Comparison of ENCODE assay signal across 8 cellular contexts in the genomic region with DNA sequence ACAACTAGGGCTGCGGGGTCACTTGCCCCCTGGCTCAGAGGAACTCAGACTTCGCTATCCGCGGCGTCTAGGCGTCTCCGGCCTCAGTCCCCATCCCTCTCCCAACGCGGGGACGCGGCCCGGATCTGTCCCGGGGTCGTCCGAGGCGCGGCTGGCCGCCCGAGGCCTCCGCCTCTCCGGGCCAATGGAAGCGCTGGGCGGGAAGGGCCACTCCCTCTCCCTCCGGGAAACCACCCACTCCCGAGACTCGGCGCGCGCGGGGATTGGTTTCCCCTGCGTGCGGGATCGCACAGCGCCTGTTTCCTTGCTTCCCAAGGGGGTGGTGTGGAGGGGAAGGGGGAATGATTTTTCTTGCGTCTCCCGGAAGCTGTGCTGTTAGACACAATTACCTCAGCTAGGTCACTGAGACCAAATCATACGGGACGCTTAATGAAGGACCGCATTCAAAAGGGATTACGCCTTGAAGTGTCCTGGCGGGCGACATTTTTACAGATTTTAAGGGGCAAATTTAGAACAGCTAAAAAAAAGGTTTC. TPM values are rescaled to one million over a fixed set of nuclear protein-coding genes. Genes with fewer than 3 reads are reported as not detected.
DNase-seq lines count a peak whose midpoint lies in the region; ATAC-seq and TF ChIP-seq lines count a peak whose summit lies in the region.

No MANE protein-coding gene starts in this region.

- H3K4me1 Mint-ChIP-seq in CD8-positive, alpha-beta memory T cell: peaks cover 25 to 36% (median 33%) of the 10 kb centered on the region in 3 donors
- H3K4me1 Mint-ChIP-seq in GM23338: peaks cover 14% of the 10 kb centered on the region
- H3K4me1 Mint-ChIP-seq in activated CD8-positive, alpha-beta T cell treated with anti-CD3 and anti-CD28 coated beads for 36 hours (ENCODE audit: low read depth): peaks cover 30% of the 10 kb centered on the region
- peaks cover 17 to 26% (median 22%) of the 10 kb centered on the region in 4 donors for H3K4me1 Mint-ChIP-seq in naive thymus-derived CD8-positive, alpha-beta T cell

- H3K36me3 Mint-ChIP-seq in CD8-positive, alpha-beta memory T cell: peaks cover 0 to 4% (median 0%) of the 10 kb centered on the region in 3 donors
- no peaks in the 10 kb centered on the region; the same call in 2 of the 3 replicates for H3K36me3 Mint-ChIP-seq in GM23338 (ENCODE audit: low read depth)
- no peaks in the 10 kb centered on the region for H3K36me3 Mint-ChIP-seq in activated CD8-positive, alpha-beta T cell treated with anti-CD3 and anti-CD28 coated beads for 36 hours (ENCODE audit: low read depth)
- H3K36me3 Mint-ChIP-seq in naive thymus-derived CD8-positive, alpha-beta T cell: peaks cover 0 to 9% (median 0%) of the 10 kb centered on the region in 3 donors

- no peaks in the 10 kb centered on the region for H3K9me2 ChIP-seq in GM23338 (ENCODE audit: insufficient read depth)

- H3K27ac ChIP-seq in CD8-positive, alpha-beta memory T cell (ENCODE audit: low read depth, low read length): no peak overlapping the region
- H3K27ac ChIP-seq in GM23338 (ENCODE audit: low read depth): no peak overlapping the region

- peak overlapping the region; percentile 44 to 93 (median 74) for H3K4me3 Mint-ChIP-seq in CD8-positive, alpha-beta memory T cell
- peak overlapping the region; percentile 81 for H3K4me3 Mint-ChIP-seq in GM23338
- peak overlapping the region; percentile 52 for H3K4me3 Mint-ChIP-seq in activated CD8-positive, alpha-beta T cell treated with anti-CD3 and anti-CD28 coated beads for 36 hours
- peak overlapping the region; percentile 54 to 96 (median 64) for H3K4me3 Mint-ChIP-seq in naive thymus-derived CD8-positive, alpha-beta T cell

- peak in 1 of 5 donors; percentile 56 for DNase-seq in CD8-positive, alpha-beta memory T cell
- peak; percentile 60 for DNase-seq in GM23338 (ENCODE audit: low spot score)
- peak; percentile 82 for DNase-seq in NCI-H2029 (lab: John Stamatoyannopoulos, UW)
- peak; percentile 7 for DNase-seq in activated CD8-positive, alpha-beta T cell treated with anti-CD3 and anti-CD28 coated beads for 36 hours
- DNase-seq in fibroblast of villous mesenchyme (ENCODE audit: low read depth): peak; percentile 79
- DNase-seq in naive thymus-derived CD8-positive, alpha-beta T cell: peak in 5 of 10 donors; percentile 24 to 62 (median 29)
- no peak for DNase-seq in T-helper 9 cell
- no peak for DNase-seq in OCI-M2 (lab: John Stamatoyannopoulos, UW; ENCODE audit: unreplicated experiment)

- TF ChIP-seq CTCF in GM23338 (conservative IDR thresholded peaks at IDR 0.05; ENCODE audit: low read depth in 2 of 2): no peak
- no peak for TF ChIP-seq CTCF in activated CD8-positive, alpha-beta T cell treated with anti-CD3 and anti-CD28 coated beads for 36 hours (IDR thresholded peaks at IDR 0.05)
- TF ChIP-seq CTCF in fibroblast of villous mesenchyme (IDR thresholded peaks at IDR 0.05; ENCODE audit: insufficient read depth, low read depth, low read length): no peak

- H3K4me1 ChIP-seq in CD8-positive, alpha-beta memory T cell (ENCODE audit: insufficient read depth, low read length): peaks cover 19% of the 10 kb centered on the region
- H3K4me1 ChIP-seq in GM23338 (ENCODE audit: insufficient read depth): peaks cover 36% of the 10 kb centered on the region

- CTCF ChIA-PET in CD8-positive, alpha-beta memory T cell (lab: Charles Lee): interaction anchor here (0.9 to 1.7 kb wide), 5 partner anchors 13 to 1116 kb away, joined by 3 to 7 read pairs (median 5); no protein-coding TSS in a partner anchor
- CTCF ChIA-PET in activated CD8-positive, alpha-beta T cell treated with anti-CD3 and anti-CD28 coated beads for 36 hours (lab: Charles Lee): interaction anchor here (0.8 to 5.4 kb wide), 9 partner anchors 9 to 294 kb away, joined by 3 to 23 read pairs (median 3); no protein-coding TSS in a partner anchor

- ATAC-seq in GM23338: peak; percentile 70
- ATAC-seq in activated CD8-positive, alpha-beta T cell treated with anti-CD3 and anti-CD28 coated beads for 36 hours: no peak
- peak; percentile 1 to 26 for ATAC-seq in naive thymus-derived CD8-positive, alpha-beta T cell

- 0 out of 2 replicates have a peak, but pooled peaks cover 5% of the 10 kb centered on the region for H3F3A ChIP-seq in GM23338 (replicated peaks; ENCODE audit: low read depth)

- no peaks in the 10 kb centered on the region for H3K9me3 Mint-ChIP-seq in CD8-positive, alpha-beta memory T cell
- H3K9me3 Mint-ChIP-seq in GM23338: no peaks in the 10 kb centered on the region
- H3K9me3 Mint-ChIP-seq in activated CD8-positive, alpha-beta T cell treated with anti-CD3 and anti-CD28 coated beads for 36 hours: no peaks in the 10 kb centered on the region
- H3K9me3 Mint-ChIP-seq in naive thymus-derived CD8-positive, alpha-beta T cell: no peaks in the 10 kb centered on the region

- H3K4me2 ChIP-seq in GM23338: peak overlapping the region; percentile 91

- H3K27me3 ChIP-seq in CD8-positive, alpha-beta memory T cell (ENCODE audit: insufficient read depth, low read length, poor library complexity, severe bottlenecking): no peaks in the 10 kb centered on the region
- peaks cover 82% of the 10 kb centered on the region for H3K27me3 ChIP-seq in GM23338 (ENCODE audit: insufficient read depth)

- peak overlapping the region; percentile 84; the same call in 1 of the 2 replicates for H2AFZ ChIP-seq in GM23338

- H3K9me3 ChIP-seq in CD8-positive, alpha-beta memory T cell (ENCODE audit: low read length): no peaks in the 10 kb centered on the region

- peak overlapping the region in 7 of 8 donors; percentile 72 to 94 (median 92) for H3K27ac Mint-ChIP-seq in CD8-positive, alpha-beta memory T cell
- no peak overlapping the region for H3K27ac Mint-ChIP-seq in GM23338
- no peak overlapping the region for H3K27ac Mint-ChIP-seq in activated CD8-positive, alpha-beta T cell treated with anti-CD3 and anti-CD28 coated beads for 36 hours
- H3K27ac Mint-ChIP-seq in naive thymus-derived CD8-positive, alpha-beta T cell: peak overlapping the region in 9 of 10 donors; percentile 2 to 94 (median 35)

- POLR2A ChIA-PET in CD8-positive, alpha-beta memory T cell (lab: Charles Lee): no interaction called here
- POLR2A ChIA-PET in activated CD8-positive, alpha-beta T cell treated with anti-CD3 and anti-CD28 coated beads for 36 hours (lab: Charles Lee): no interaction called here
- POLR2A ChIA-PET in naive thymus-derived CD8-positive, alpha-beta T cell (lab: Charles Lee): no interaction called here

- H3K79me2 ChIP-seq in GM23338 (replicated peaks; ENCODE audit: insufficient read depth): no peaks in the 10 kb centered on the region

- peaks cover 0 to 4% of the 10 kb centered on the region in 2 donors for H3K27me3 Mint-ChIP-seq in CD8-positive, alpha-beta memory T cell
- peaks cover 64% of the 10 kb centered on the region for H3K27me3 Mint-ChIP-seq in GM23338 (ENCODE audit: insufficient read depth, low read depth, poor library complexity)
- peaks cover 12% of the 10 kb centered on the region for H3K27me3 Mint-ChIP-seq in activated CD8-positive, alpha-beta T cell treated with anti-CD3 and anti-CD28 coated beads for 36 hours
- peaks cover 0 to 17% (median 0%) of the 10 kb centered on the region in 5 donors for H3K27me3 Mint-ChIP-seq in naive thymus-derived CD8-positive, alpha-beta T cell

- intact Hi-C loops in activated CD8-positive, alpha-beta T cell treated with anti-CD3 and anti-CD28 coated beads for 36 hours (cut with micrococcal nuclease): loop anchor here (5.0 kb wide), 1 partner anchor 39 kb away; the partner anchor contains the start of genes NR2F1 and NR2F1-AS1

- no peaks in the 10 kb centered on the region for H3K36me3 ChIP-seq in CD8-positive, alpha-beta memory T cell (ENCODE audit: insufficient read depth, low read length)
- no peaks in the 10 kb centered on the region for H3K36me3 ChIP-seq in GM23338 (ENCODE audit: insufficient read depth)

- peak overlapping the region; percentile 25 for H3K4me3 ChIP-seq in CD8-positive, alpha-beta memory T cell (ENCODE audit: low read length)
- H3K4me3 ChIP-seq in GM23338 (peak overlapping the region; percentile 66), fibroblast of villous mesenchyme (ENCODE audit: low read depth, low read length) (peak overlapping the region; percentile 76)

- H4K20me1 ChIP-seq in GM23338 (replicated peaks; ENCODE audit: insufficient read depth): peaks cover 24% of the 10 kb centered on the region

TF ChIP-seq in GM23338, 12 proteins besides CTCF, POLR2A, EP300 and RAD21:
- no peak for TF ChIP-seq JUNB (IDR thresholded peaks at IDR 0.05; ENCODE audit: unreplicated experiment)
- no peak for TF ChIP-seq STAT1 (IDR thresholded peaks at IDR 0.05; ENCODE audit: unreplicated experiment)
- no peak for TF ChIP-seq ZNF331 (CRISPR knock-in tag; IDR thresholded peaks at IDR 0.05; ENCODE audit: low read depth)
- no peak for TF ChIP-seq ZNF114 (CRISPR knock-in tag; IDR thresholded peaks at IDR 0.05)
- no peak for TF ChIP-seq EZH2 (IDR thresholded peaks at IDR 0.05; ENCODE audit: low read depth, unreplicated experiment)

RNA-seq across cellular contexts. Expression of gene NR2F1, which starts 38.4 kb away (rescaled TPM):
- total RNA-seq in CD8-positive, alpha-beta memory T cell: not detected
- polyA plus RNA-seq in CD8-positive, alpha-beta memory T cell: not detected
- total RNA-seq in GM23338 (2014; rRNA removed; shearing (Covaris generic)): not detected in 2 replicates
- polyA plus RNA-seq in GM23338 (2016; fragmentation: Nextera tagmentation; extraction: Ambion mirVana): not detected in 2 replicates
- not detected for total RNA-seq in activated CD8-positive, alpha-beta T cell treated with anti-CD3 and anti-CD28 coated beads for 36 hours
- total RNA-seq in fibroblast of villous mesenchyme: 29.8 and 68.3 TPM in 2 replicates
- total RNA-seq in naive thymus-derived CD8-positive, alpha-beta T cell: not detected
- polyA plus RNA-seq in naive thymus-derived CD8-positive, alpha-beta T cell: not detected

RNA-seq across cellular contexts. Expression of gene NR2F1-AS1, which starts 40.4 kb away (rescaled TPM):
- total RNA-seq in CD8-positive, alpha-beta memory T cell: not detected
- polyA plus RNA-seq in CD8-positive, alpha-beta memory T cell: not detected
- 0.59 and 3.0 TPM in 2 replicates for total RNA-seq in GM23338 (2014; rRNA removed; shearing (Covaris generic))
- 4.5 and 9.2 TPM in 2 replicates for polyA plus RNA-seq in GM23338 (2016; fragmentation: Nextera tagmentation; extraction: Ambion mirVana)
- total RNA-seq in activated CD8-positive, alpha-beta T cell treated with anti-CD3 and anti-CD28 coated beads for 36 hours: not detected
- total RNA-seq in fibroblast of villous mesenchyme: 27.6 and 30.3 TPM in 2 replicates
- total RNA-seq in naive thymus-derived CD8-positive, alpha-beta T cell: not detected
- not detected for polyA plus RNA-seq in naive thymus-derived CD8-positive, alpha-beta T cell

Comparison
In these comparisons a context has a peak if more than half of its experiments do, and no peak if none do; other contexts are left out.
1. DNase-seq: peak in GM23338 (single experiment), NCI-H2029 (single experiment), activated CD8-positive, alpha-beta T cell treated with anti-CD3 and anti-CD28 coated beads for 36 hours (single experiment) and fibroblast of villous mesenchyme (single experiment); none in T-helper 9 cell (single experiment) and OCI-M2 (single experiment).
2. H3K4me3 ChIP-seq: peak in every context shown above with its lines; median percentile 76 in fibroblast of villous mesenchyme; 66 in GM23338; 25 in CD8-positive, alpha-beta memory T cell.
3. H3K27ac Mint-ChIP-seq: peak in CD8-positive, alpha-beta memory T cell (7 of 8) and naive thymus-derived CD8-positive, alpha-beta T cell (9 of 10); none in GM23338 (single experiment) and activated CD8-positive, alpha-beta T cell treated with anti-CD3 and anti-CD28 coated beads for 36 hours (single experiment).
4. RNA of gene NR2F1, which starts 38.4 kb away (total RNA-seq): 29.8 to 68.3 TPM in fibroblast of villous mesenchyme; not detected in CD8-positive, alpha-beta memory T cell, not detected in GM23338, not detected in activated CD8-positive, alpha-beta T cell treated with anti-CD3 and anti-CD28 coated beads for 36 hours and not detected in naive thymus-derived CD8-positive, alpha-beta T cell; every median in the first group is over 10 times any median in the second.
5. Peak in every context shown above with its lines, with median percentiles within 50 percentile points of each other: H3K4me3 Mint-ChIP-seq.